ENCODE assay signal across 16 cellular contexts in genomic region chr9:116550728-116551436, GRCh38.
A peak's percentile ranks its signal among the peaks of the same experiment; 100 is the strongest.
DNase-seq lines count a peak whose midpoint lies in the region; ATAC-seq and TF ChIP-seq lines count a peak whose summit lies in the region.
"Had no signal": no experiment of that assay in that cellular context is flagged by ENCODE, and none has a peak within 500 bp of the region (broad histone marks: within the 10 kb centered on the region; RNA-seq: fewer than 3 reads in every experiment).

No MANE protein-coding gene starts in this region.

- no peak overlapping the region for H3K4me3 ChIP-seq in RWPE2 (ENCODE audit: severe bottlenecking)
- H3K4me3 ChIP-seq in fibroblast of mammary gland (ENCODE audit: control insufficient read depth, low read depth, low read length), result no peak overlapping the region
- no peak overlapping the region for H3K4me3 ChIP-seq in gastrocnemius medialis
- H3K4me3 ChIP-seq in stomach, result no peak overlapping the region
- no peak overlapping the region for H3K4me3 ChIP-seq in OCI-LY7 (ENCODE audit: low read depth, low read length, poor library complexity, severe bottlenecking)
- H3K4me3 ChIP-seq: pancreas, Peyer's patch had no signal

- H3K9me3 ChIP-seq in RWPE2 (ENCODE audit: severe bottlenecking) (no peaks in the 10 kb centered on the region), gastrocnemius medialis (no peaks in the 10 kb centered on the region), stomach (no peaks in the 10 kb centered on the region), OCI-LY7 (ENCODE audit: low read length) (no peaks in the 10 kb centered on the region)
- H3K9me3 ChIP-seq: pancreas, Peyer's patch had no signal

- DNase-seq in GM04504 (ENCODE audit: low read depth) (peak; percentile 24), RWPE2 (ENCODE audit: low spot score) (no peak), fibroblast of mammary gland (ENCODE audit: low read depth) (peak; percentile 83), gastrocnemius medialis (no peak), NCI-H128 (lab: John Stamatoyannopoulos, UW; ENCODE audit: unreplicated experiment) (no peak), stomach (no peak), OCI-LY7 (ENCODE audit: low spot score) (no peak)
- no peak for DNase-seq in activated CD4-positive, alpha-beta T cell treated with anti-CD3 and anti-CD28 coated beads for 1 hour
- DNase-seq: amygdala; effector memory CD4-positive, alpha-beta T cell; H9; midbrain; pancreas; Peyer's patch; stimulated activated CD4-positive, alpha-beta T cell treated with anti-CD3 and anti-CD28 coated beads, Interleukin-4, amount 100 ng/mL, for 1 hour; stimulated activated naive CD4-positive, alpha-beta T cell treated with Interleukin-2 at 50 U/mL for 16 hours had no signal

- peak; percentile 10; the same call in 2 of the 3 replicates for ATAC-seq in RWPE2 (ENCODE audit: low read depth)
- ATAC-seq in gastrocnemius medialis, result no peak

- TF ChIP-seq POLR2A in gastrocnemius medialis (IDR thresholded peaks at IDR 0.05) (no peak), stomach (IDR thresholded peaks at IDR 0.05) (no peak)

- no peaks in the 10 kb centered on the region for H3K36me3 ChIP-seq in RWPE2 (ENCODE audit: low read depth)
- H3K36me3 ChIP-seq in gastrocnemius medialis, result no peaks in the 10 kb centered on the region
- no peaks in the 10 kb centered on the region for H3K36me3 ChIP-seq in stomach
- H3K36me3 ChIP-seq in OCI-LY7 (ENCODE audit: insufficient read depth, low read length), result no peaks in the 10 kb centered on the region
- H3K36me3 ChIP-seq: pancreas, Peyer's patch had no signal

- no TSS peak for BruUV-seq in OCI-LY7 (replicated peaks; lab: Mats Ljungman, UMichigan)

- H2AFZ ChIP-seq in OCI-LY7 (ENCODE audit: low read length), result no peak overlapping the region

- intact Hi-C loops in gastrocnemius medialis (cut with DNase I; ENCODE audit: low total_unique reads) (no loop called here), stomach (cut with DNase I; ENCODE audit: low total_unique reads) (no loop called here), OCI-LY7 (cut with micrococcal nuclease; ENCODE audit: unreplicated experiment) (no loop called here)

- no peak overlapping the region for H3K4me2 ChIP-seq in OCI-LY7 (ENCODE audit: low read length)

- in situ Hi-C loops in gastrocnemius medialis (cut with MboI; ENCODE audit: low sequenced_read_pairs in 4 of 4), result loop anchor here in 2 of 4 donors (25.0 kb wide), 3 partner anchors 89 to 664 kb away; no protein-coding TSS in a partner anchor

- H3K9me2 ChIP-seq in OCI-LY7 (ENCODE audit: insufficient read depth, low read length), result no peaks in the 10 kb centered on the region

- H4K20me1 ChIP-seq in OCI-LY7 (ENCODE audit: insufficient read depth, low read length), result no peaks in the 10 kb centered on the region

- TF ChIP-seq CTCF in RWPE2 (IDR thresholded peaks at IDR 0.05; ENCODE audit: poor library complexity, severe bottlenecking), result no peak
- TF ChIP-seq CTCF in fibroblast of mammary gland (conservative IDR thresholded peaks at IDR 0.05; ENCODE audit: control insufficient read depth, insufficient read depth, low read depth, low read length), result no peak
- no peak for TF ChIP-seq CTCF in gastrocnemius medialis (IDR thresholded peaks at IDR 0.05 in 4 of 5, conservative IDR thresholded peaks at IDR 0.05 in 1 of 5)
- TF ChIP-seq CTCF in stomach (IDR thresholded peaks at IDR 0.05), result no peak
- no peak for TF ChIP-seq CTCF in OCI-LY7 (conservative IDR thresholded peaks at IDR 0.05; ENCODE audit: low read length)

- WGBS in stomach, 5 donors, result 43 to 54% (median 49%) methylated on average over 3 of the region's 3 CpGs

- H3K79me2 ChIP-seq in OCI-LY7 (ENCODE audit: insufficient read depth, low read depth, low read length), result no peaks in the 10 kb centered on the region

- H3K27ac ChIP-seq in RWPE2 (ENCODE audit: poor library complexity, severe bottlenecking) (peak overlapping the region; percentile 71), gastrocnemius medialis (peak overlapping the region in 3 of 4 donors; percentile 40 to 72 (median 41)), stomach (peak overlapping the region in 1 of 5 donors; percentile 40), OCI-LY7 (ENCODE audit: low read depth, low read length, poor library complexity, severe bottlenecking) (no peak overlapping the region)
- H3K27ac ChIP-seq: pancreas, Peyer's patch had no signal

- H3K4me1 ChIP-seq in RWPE2 (ENCODE audit: insufficient read depth, poor library complexity, severe bottlenecking) (peaks cover 29% of the 10 kb centered on the region), gastrocnemius medialis (peaks cover 5 to 22% of the 10 kb centered on the region in 2 donors), stomach (peaks cover 5 to 24% (median 7%) of the 10 kb centered on the region in 4 donors), OCI-LY7 (ENCODE audit: insufficient read depth, low read length, poor library complexity, severe bottlenecking) (no peaks in the 10 kb centered on the region)

- no peaks in the 10 kb centered on the region for H3K27me3 ChIP-seq in RWPE2 (ENCODE audit: insufficient read depth, poor library complexity, severe bottlenecking)
- H3K27me3 ChIP-seq in gastrocnemius medialis, result no peaks in the 10 kb centered on the region
- no peaks in the 10 kb centered on the region for H3K27me3 ChIP-seq in stomach
- H3K27me3 ChIP-seq: pancreas, Peyer's patch had no signal

- CTCF ChIA-PET in OCI-LY7 (lab: Charles Lee; ENCODE audit: unreplicated experiment), result no interaction called here

- TF ChIP-seq EP300 in stomach (IDR thresholded peaks at IDR 0.05), result no peak

- POLR2A ChIA-PET in OCI-LY7 (lab: Charles Lee), result no interaction called here

Comparison
In these comparisons a context has a peak if more than half of its experiments do, and no peak if none do; other contexts are left out.
1. DNase-seq: peak in GM04504 (single experiment) and fibroblast of mammary gland (single experiment); none in RWPE2 (single experiment), gastrocnemius medialis (0 of 2), NCI-H128 (single experiment), activated CD4-positive, alpha-beta T cell treated with anti-CD3 and anti-CD28 coated beads for 1 hour (single experiment), stomach (single experiment) and OCI-LY7 (single experiment).